Comparison of ENCODE assay signal across 1 cellular context in the genomic region with DNA sequence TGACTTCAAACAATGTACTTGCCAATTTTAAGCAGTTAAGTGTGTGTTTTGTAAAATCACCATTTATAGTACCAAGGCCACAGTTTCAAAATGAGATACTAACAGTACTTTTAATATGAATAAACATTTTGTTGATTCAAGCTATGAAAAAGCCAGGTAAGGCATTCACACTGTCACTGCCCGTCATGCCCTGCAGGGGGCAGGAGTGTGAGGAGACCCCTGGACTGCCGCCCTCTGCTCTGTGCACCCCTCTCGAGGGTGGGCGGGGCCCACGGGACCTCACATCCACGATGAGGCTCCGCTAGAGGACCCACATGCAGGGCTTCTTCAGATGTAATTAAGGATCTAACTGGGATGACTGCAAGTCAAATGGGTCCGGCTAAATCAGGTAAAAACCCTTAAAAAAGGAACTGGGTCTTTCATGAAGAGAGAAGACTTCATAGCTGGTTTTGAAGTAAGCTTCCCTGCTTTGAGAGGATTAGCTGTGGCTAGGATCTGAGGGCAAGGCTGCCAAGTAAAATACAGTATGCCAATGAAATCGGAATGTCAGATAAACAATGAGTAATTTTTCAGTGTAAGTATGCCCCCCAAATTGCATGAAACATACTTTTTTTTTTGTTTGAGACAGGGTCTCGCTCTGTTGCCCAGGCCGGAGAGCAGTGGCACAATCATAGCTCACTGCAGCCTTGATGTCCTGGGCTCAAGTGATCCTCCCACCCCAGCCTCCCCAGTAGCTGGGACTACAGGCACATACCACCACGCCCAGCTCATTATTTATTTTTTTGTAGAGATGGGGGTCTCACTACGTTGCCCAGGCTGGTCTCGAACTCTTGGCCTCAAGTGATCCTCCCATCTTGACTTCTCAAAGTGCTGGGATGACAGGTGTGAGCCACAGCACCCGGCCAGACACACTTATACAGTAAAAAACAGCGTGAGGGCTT.
TF ChIP-seq lines count a peak whose summit lies in the region.

No MANE protein-coding gene starts in this region.

TF ChIP-seq in HepG2, 621 proteins besides CTCF, POLR2A, EP300 and RAD21 (continued from another document):
- TF ChIP-seq, protein P1, sequence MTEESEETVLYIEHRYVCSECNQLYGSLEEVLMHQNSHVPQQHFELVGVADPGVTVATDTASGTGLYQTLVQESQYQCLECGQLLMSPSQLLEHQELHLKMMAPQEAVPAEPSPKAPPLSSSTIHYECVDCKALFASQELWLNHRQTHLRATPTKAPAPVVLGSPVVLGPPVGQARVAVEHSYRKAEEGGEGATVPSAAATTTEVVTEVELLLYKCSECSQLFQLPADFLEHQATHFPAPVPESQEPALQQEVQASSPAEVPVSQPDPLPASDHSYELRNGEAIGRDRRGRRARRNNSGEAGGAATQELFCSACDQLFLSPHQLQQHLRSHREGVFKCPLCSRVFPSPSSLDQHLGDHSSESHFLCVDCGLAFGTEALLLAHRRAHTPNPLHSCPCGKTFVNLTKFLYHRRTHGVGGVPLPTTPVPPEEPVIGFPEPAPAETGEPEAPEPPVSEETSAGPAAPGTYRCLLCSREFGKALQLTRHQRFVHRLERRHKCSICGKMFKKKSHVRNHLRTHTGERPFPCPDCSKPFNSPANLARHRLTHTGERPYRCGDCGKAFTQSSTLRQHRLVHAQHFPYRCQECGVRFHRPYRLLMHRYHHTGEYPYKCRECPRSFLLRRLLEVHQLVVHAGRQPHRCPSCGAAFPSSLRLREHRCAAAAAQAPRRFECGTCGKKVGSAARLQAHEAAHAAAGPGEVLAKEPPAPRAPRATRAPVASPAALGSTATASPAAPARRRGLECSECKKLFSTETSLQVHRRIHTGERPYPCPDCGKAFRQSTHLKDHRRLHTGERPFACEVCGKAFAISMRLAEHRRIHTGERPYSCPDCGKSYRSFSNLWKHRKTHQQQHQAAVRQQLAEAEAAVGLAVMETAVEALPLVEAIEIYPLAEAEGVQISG (CRISPR knock-in tag; IDR thresholded peaks at IDR 0.05): peak; percentile 88
- no peak for TF ChIP-seq ZNF44 (CRISPR knock-in tag; IDR thresholded peaks at IDR 0.05)
- TF ChIP-seq ZSCAN12 (CRISPR knock-in tag; IDR thresholded peaks at IDR 0.05): no peak
- no peak for TF ChIP-seq ZNF33A (CRISPR knock-in tag; IDR thresholded peaks at IDR 0.05; ENCODE audit: borderline replicate concordance)
- TF ChIP-seq FOXM1 (CRISPR knock-in tag; IDR thresholded peaks at IDR 0.05): no peak
- TF ChIP-seq FOXC1 (CRISPR knock-in tag; IDR thresholded peaks at IDR 0.05; ENCODE audit: borderline replicate concordance): no peak
- TF ChIP-seq, protein P2, sequence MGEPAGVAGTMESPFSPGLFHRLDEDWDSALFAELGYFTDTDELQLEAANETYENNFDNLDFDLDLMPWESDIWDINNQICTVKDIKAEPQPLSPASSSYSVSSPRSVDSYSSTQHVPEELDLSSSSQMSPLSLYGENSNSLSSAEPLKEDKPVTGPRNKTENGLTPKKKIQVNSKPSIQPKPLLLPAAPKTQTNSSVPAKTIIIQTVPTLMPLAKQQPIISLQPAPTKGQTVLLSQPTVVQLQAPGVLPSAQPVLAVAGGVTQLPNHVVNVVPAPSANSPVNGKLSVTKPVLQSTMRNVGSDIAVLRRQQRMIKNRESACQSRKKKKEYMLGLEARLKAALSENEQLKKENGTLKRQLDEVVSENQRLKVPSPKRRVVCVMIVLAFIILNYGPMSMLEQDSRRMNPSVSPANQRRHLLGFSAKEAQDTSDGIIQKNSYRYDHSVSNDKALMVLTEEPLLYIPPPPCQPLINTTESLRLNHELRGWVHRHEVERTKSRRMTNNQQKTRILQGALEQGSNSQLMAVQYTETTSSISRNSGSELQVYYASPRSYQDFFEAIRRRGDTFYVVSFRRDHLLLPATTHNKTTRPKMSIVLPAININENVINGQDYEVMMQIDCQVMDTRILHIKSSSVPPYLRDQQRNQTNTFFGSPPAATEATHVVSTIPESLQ (CRISPR knock-in tag; conservative IDR thresholded peaks at IDR 0.05): 0 out of 2 replicates have a peak, but pooled peaks have one; percentile 31
- TF ChIP-seq MAFK (conservative IDR thresholded peaks at IDR 0.05 in 1 of 2, IDR thresholded peaks at IDR 0.05 in 1 of 2; ENCODE audit: low read length in 2 of 2): 0 out of 4 replicates have a peak, but pooled peaks of 1 of the 2 experiments have one; percentile 13
